ENCODE assay signal across 8 cellular contexts in genomic region chr2:121648611-121649401, GRCh38. TPM values are rescaled to one million over a fixed set of nuclear protein-coding genes. Genes with fewer than 3 reads are reported as not detected.
DNase-seq lines count a peak whose midpoint lies in the region; ATAC-seq, FAIRE-seq and TF ChIP-seq lines count a peak whose summit lies in the region.

No MANE protein-coding gene starts in this region.

- intact Hi-C loops in activated B cell treated with CpG ODN at 0.5 μM for 24 hours (cut with micrococcal nuclease): loop anchor here (1.0 to 2.0 kb wide), 5 partner anchors 11 to 118 kb away; partner anchors contain the start of gene TSN

- peaks cover 70% of the 10 kb centered on the region for H3K79me2 ChIP-seq in keratinocyte (ENCODE audit: control insufficient read depth, insufficient read depth, low read length)

- H3K36me3 Mint-ChIP-seq in activated B cell treated with CpG ODN at 0.5 μM for 24 hours (ENCODE audit: low read depth): peaks cover 14% of the 10 kb centered on the region

- peak overlapping the region; percentile 77 for H2AFZ ChIP-seq in keratinocyte (ENCODE audit: control insufficient read depth, low read length)

- ATAC-seq in activated B cell treated with CpG ODN at 0.5 μM for 24 hours (ENCODE audit: low read depth): peak; percentile 31

- H3K27ac Mint-ChIP-seq in activated B cell treated with CpG ODN at 0.5 μM for 24 hours: peak overlapping the region; percentile 100

- H4K20me1 ChIP-seq in keratinocyte (ENCODE audit: control insufficient read depth, extremely low read depth, insufficient read depth, low read length): no peaks in the 10 kb centered on the region

- H3K4me1 ChIP-seq in keratinocyte (ENCODE audit: control insufficient read depth, extremely low read depth, insufficient read depth, low read length): peaks cover 19% of the 10 kb centered on the region

- peak overlapping the region; percentile 100 for H3K4me3 Mint-ChIP-seq in activated B cell treated with CpG ODN at 0.5 μM for 24 hours

- H3K4me2 ChIP-seq in keratinocyte (ENCODE audit: control insufficient read depth, extremely low read depth, insufficient read depth, low read depth, low read length): peak overlapping the region; percentile 94

- no peaks in the 10 kb centered on the region for H3K27me3 Mint-ChIP-seq in activated B cell treated with CpG ODN at 0.5 μM for 24 hours

- TF ChIP-seq POLR2A in H54 (IDR thresholded peaks at IDR 0.05; ENCODE audit: low read depth, low read length): 0 out of 2 replicates have a peak, but pooled peaks have one; percentile 12

- DNase-seq in GM06990 (ENCODE audit: extremely low read depth, insufficient read length) (peak; percentile 73), H54 (ENCODE audit: insufficient read length, low spot score) (peak; percentile 32), MG63 (peak; percentile 74), activated B cell treated with CpG ODN at 0.5 μM for 24 hours (peak; percentile 52), cardiac fibroblast (ENCODE audit: low read depth in 2 of 2) (peak; percentile 61 to 68), keratinocyte (ENCODE audit: low read depth, low spot score) (no peak), SKM-1 treated with dmso at 0.1 percent for 144 hours (lab: John Stamatoyannopoulos, UW; ENCODE audit: unreplicated experiment) (no peak)
- DNase-seq in stimulated activated CD4-positive, alpha-beta T cell treated with anti-CD3 and anti-CD28 coated beads, Interleukin-15, amount 100 ng/mL, for 1 hour (ENCODE audit: low read depth in 1 of 2, low spot score in 1 of 2): peak; percentile 19 to 31

- FAIRE-seq in H54 (lab: Jason Lieb, UNC) (no peak), keratinocyte (lab: Jason Lieb, UNC) (no peak)

- H3K9me1 ChIP-seq in keratinocyte (ENCODE audit: control insufficient read depth, extremely low read depth, insufficient read depth, low read length): no peaks in the 10 kb centered on the region

- dilution Hi-C loops in keratinocyte (cut with MboI; ENCODE audit: extremely low pct_ligation_motif_present, low sequenced_read_pairs): no loop called here

- H3K4me3 ChIP-seq in GM06990 (replicated peaks; ENCODE audit: low read depth, low read length) (peak overlapping the region; percentile 93), MG63 (peak overlapping the region; percentile 69), cardiac fibroblast (replicated peaks in 1 of 2; ENCODE audit: low read depth in 2 of 2, low read length in 2 of 2) (peak overlapping the region; percentile 90 to 93), keratinocyte (ENCODE audit: control insufficient read depth in 2 of 3, extremely low read depth in 1 of 3, insufficient read depth in 2 of 3, low read depth in 1 of 3, low read length in 3 of 3) (peak overlapping the region; percentile 84 to 93 (median 90))

- peak overlapping the region; percentile 96 for H3K27ac ChIP-seq in keratinocyte (ENCODE audit: control insufficient read depth, insufficient read depth, low read length)

- peak overlapping the region; percentile 94 for H3K9ac ChIP-seq in keratinocyte (ENCODE audit: control insufficient read depth, extremely low read depth, insufficient read depth, low read length)

- H3K4me1 Mint-ChIP-seq in activated B cell treated with CpG ODN at 0.5 μM for 24 hours: peaks cover 57% of the 10 kb centered on the region

- TF ChIP-seq CTCF in GM06990 (IDR thresholded peaks at IDR 0.05; ENCODE audit: insufficient read depth, low read length, poor library complexity, severe bottlenecking) (no peak), activated B cell treated with CpG ODN at 0.5 μM for 24 hours (IDR thresholded peaks at IDR 0.05) (no peak), cardiac fibroblast (IDR thresholded peaks at IDR 0.05; ENCODE audit: low read depth, low read length) (no peak), keratinocyte (optimal IDR thresholded peaks at IDR 0.05 in 1 of 3, IDR thresholded peaks at IDR 0.05 in 1 of 3, conservative IDR thresholded peaks at IDR 0.05 in 1 of 3; ENCODE audit: extremely low read depth in 1 of 3, insufficient read depth in 2 of 3, low read length in 3 of 3) (no peak)

- H3K9me3 ChIP-seq in MG63 (no peaks in the 10 kb centered on the region), keratinocyte (ENCODE audit: control insufficient read depth, low read depth, low read length) (no peaks in the 10 kb centered on the region)

- CTCF ChIA-PET in activated B cell treated with CpG ODN at 0.5 μM for 24 hours (lab: Charles Lee): interaction anchor here (0.9 to 1.0 kb wide), 2 partner anchors 118 kb away, joined by 5 to 7 read pairs; partner anchors contain the start of gene RNU4ATAC

- POLR2A ChIA-PET in activated B cell treated with CpG ODN at 0.5 μM for 24 hours (lab: Charles Lee): interaction anchor here (0.6 to 4.5 kb wide), 18 partner anchors 8 to 122 kb away, joined by 3 to 268 read pairs (median 6); partner anchors contain the start of genes NIFK, RNU4ATAC and TSN

- no peaks in the 10 kb centered on the region; the same call in 1 of the 2 replicates for H3K36me3 ChIP-seq in GM06990 (ENCODE audit: control insufficient read depth, insufficient read depth, low read length)
- no peaks in the 10 kb centered on the region; the same call in 1 of the 2 replicates for H3K36me3 ChIP-seq in MG63
- H3K36me3 ChIP-seq in keratinocyte (ENCODE audit: control insufficient read depth in 2 of 2, extremely low read depth in 1 of 2, insufficient read depth in 2 of 2, low read length in 2 of 2): no peaks in the 10 kb centered on the region

- no peaks in the 10 kb centered on the region for H3K9me3 Mint-ChIP-seq in activated B cell treated with CpG ODN at 0.5 μM for 24 hours

- H3K27me3 ChIP-seq in GM06990 (replicated peaks; ENCODE audit: control insufficient read depth, insufficient read depth, low read length) (no peaks in the 10 kb centered on the region), MG63 (no peaks in the 10 kb centered on the region), keratinocyte (ENCODE audit: control insufficient read depth, extremely low read depth, insufficient read depth, low read length) (no peaks in the 10 kb centered on the region)

RNA-seq across cellular contexts. Expression of gene CLASP1, which starts 0.5 kb away (rescaled TPM):
- 19.9 and 20.8 TPM in 2 replicates for total RNA-seq in MG63 (2014; rRNA removed; shearing (Covaris generic); ENCODE audit: low replicate concordance)
- 56.6 and 65.0 TPM in 2 replicates for total RNA-seq in activated B cell treated with CpG ODN at 0.5 μM for 24 hours
- polyA plus RNA-seq in keratinocyte: 11.1 to 16.7 TPM (median 16.3 TPM) in 3 replicates
- polyA plus RNA-seq in keratinocyte (2011; ENCODE audit: low read depth): 48.7 TPM
- 15.7 and 17.9 TPM in 2 replicates for polyA plus RNA-seq in keratinocyte (2011; cell fraction: cytosol; rRNA removed)
- polyA plus RNA-seq in keratinocyte (2011; cell fraction: nucleus; rRNA removed): 63.1 and 70.1 TPM in 2 replicates
- polyA plus RNA-seq in keratinocyte (2012; ENCODE audit: low replicate concordance): 32.7 and 35.1 TPM in 2 replicates
- 49.9 to 95.4 TPM (median 60.2 TPM) in 3 replicates for polyA minus RNA-seq in keratinocyte
- polyA minus RNA-seq in keratinocyte (2011; cell fraction: cytosol; rRNA and poly(A)+ RNA removed): 23.0 TPM
- polyA minus RNA-seq in keratinocyte (2011; cell fraction: nucleus; rRNA and poly(A)+ RNA removed): 150 and 265 TPM in 2 replicates

Comparison
In these comparisons a context has a peak if more than half of its experiments do, and no peak if none do; other contexts are left out.
1. DNase-seq: peak in GM06990 (single experiment), H54 (single experiment), MG63 (single experiment), activated B cell treated with CpG ODN at 0.5 μM for 24 hours (single experiment), cardiac fibroblast (2 of 2) and stimulated activated CD4-positive, alpha-beta T cell treated with anti-CD3 and anti-CD28 coated beads, Interleukin-15, amount 100 ng/mL, for 1 hour (2 of 2); none in keratinocyte (single experiment) and SKM-1 treated with dmso at 0.1 percent for 144 hours (single experiment).
2. Peak in every context shown above with its lines, with median percentiles within 50 percentile points of each other: H3K4me3 ChIP-seq.